13 cellular contexts compared by ENCODE assay signal in the genomic region with DNA sequence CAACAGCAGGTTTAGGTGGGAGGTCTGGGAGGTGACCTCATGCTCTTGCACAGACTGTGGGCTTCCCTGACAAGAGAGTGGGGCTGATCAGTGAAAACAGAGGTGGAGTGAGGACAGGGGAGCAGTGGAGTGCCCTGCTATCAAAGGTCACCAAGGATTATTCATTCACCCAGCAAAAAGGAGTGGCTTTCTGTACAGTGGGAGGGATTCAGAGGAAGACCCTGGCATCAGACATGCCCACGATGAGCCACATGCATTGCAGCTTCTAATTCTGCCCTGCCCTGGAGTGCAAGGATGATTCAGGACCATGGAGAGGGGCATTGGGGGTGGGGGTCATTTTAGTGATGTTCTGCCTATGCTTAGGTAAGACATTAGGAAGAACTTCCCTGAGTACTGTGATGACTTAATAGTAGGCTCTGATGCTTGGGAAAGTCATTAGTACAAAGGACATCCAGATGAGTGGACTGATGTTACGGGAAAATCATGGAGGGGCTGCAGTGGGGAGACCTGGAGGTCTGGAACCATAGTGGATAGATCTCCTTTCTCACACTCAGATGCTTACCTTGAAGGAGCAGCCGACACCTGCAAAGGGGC. TPM values are rescaled to one million over a fixed set of nuclear protein-coding genes. Genes with fewer than 3 reads are reported as not detected.
DNase-seq lines count a peak whose midpoint lies in the region; ATAC-seq and TF ChIP-seq lines count a peak whose summit lies in the region.
"Had no signal": no experiment of that assay in that cellular context is flagged by ENCODE, and none has a peak within 500 bp of the region (broad histone marks: within the 10 kb centered on the region; RNA-seq: fewer than 3 reads in every experiment).

No MANE protein-coding gene starts in this region.

- no peak overlapping the region for H3K14ac ChIP-seq in neuronal stem cell (ENCODE audit: low read length)

- WGBS in neuronal stem cell (ENCODE audit: extremely low coverage in 2 of 2, insufficient read length in 2 of 2, insufficient replicate concordance in 1 of 2), 2 donors, result no CpG with 5 or more reads among the region's 3 CpGs

- H2BK5ac ChIP-seq in neuronal stem cell (ENCODE audit: low read length), result no peak overlapping the region

- peak overlapping the region; percentile 99 for H3K27ac ChIP-seq in angular gyrus (ENCODE audit: low read depth, low read length)
- H3K27ac ChIP-seq in neuronal stem cell (replicated peaks; ENCODE audit: low read length), result no peak overlapping the region
- H3K27ac ChIP-seq: colonic mucosa had no signal

- no peak overlapping the region for H2BK15ac ChIP-seq in neuronal stem cell (ENCODE audit: low read length)

- H3K36me3 ChIP-seq in neuronal stem cell (replicated peaks in 1 of 2; ENCODE audit: control insufficient read depth in 2 of 2, insufficient read depth in 2 of 2, low read length in 2 of 2), result no peaks in the 10 kb centered on the region
- H3K36me3 ChIP-seq: colonic mucosa had no signal

- no peaks in the 10 kb centered on the region for H3K9me3 ChIP-seq in neuronal stem cell (replicated peaks in 1 of 2; ENCODE audit: control insufficient read depth in 2 of 2, insufficient read depth in 1 of 2, low read depth in 1 of 2, low read length in 2 of 2)
- H3K9me3 ChIP-seq: colonic mucosa had no signal

- H2BK120ac ChIP-seq in neuronal stem cell (ENCODE audit: low read depth, low read length), result no peak overlapping the region

- no peak overlapping the region for H4K91ac ChIP-seq in neuronal stem cell (ENCODE audit: low read depth, low read length, poor library complexity)

- 0 out of 3 replicates have a peak, but pooled peaks have one; percentile 23 for ATAC-seq in SK-N-SH treated with all-trans-retinoic acid at 6 μM for 48 hours
- ATAC-seq in HG02571 (IDR thresholded peaks at IDR 0.05; ENCODE audit: unreplicated experiment), result no peak

- DNase-seq in activated CD4-positive, alpha-beta T cell treated with anti-CD3 and anti-CD28 coated beads for 1 hour, result peak; percentile 29
- DNase-seq in activated CD4-positive, alpha-beta T cell treated with anti-CD3 and anti-CD28 coated beads, Interleukin-2, amount 50 U/mL, for 1 hour, result no peak
- DNase-seq in neuronal stem cell (ENCODE audit: low spot score), result peak; percentile 44
- DNase-seq in ureter (ENCODE audit: low spot score), result no peak
- no peak for DNase-seq in inferior parietal cortex (ENCODE audit: extremely low spot score)
- DNase-seq: 8988T, activated gamma-delta T cell treated with Interleukin-2 at 50 U/mL for 16 hours, colonic mucosa, immature natural killer cell, NCI-H2107 had no signal

- H3K9ac ChIP-seq in neuronal stem cell (ENCODE audit: low read depth, low read length, poor library complexity), result no peak overlapping the region

- no peak overlapping the region for H2BK12ac ChIP-seq in neuronal stem cell (ENCODE audit: low read length)

- H3K79me1 ChIP-seq in neuronal stem cell (ENCODE audit: low read depth, low read length), result no peaks in the 10 kb centered on the region

- H2AK5ac ChIP-seq in neuronal stem cell (ENCODE audit: low read depth, low read length), result no peak overlapping the region

- H3K4ac ChIP-seq in neuronal stem cell (ENCODE audit: low read length), result no peak overlapping the region

- no peak overlapping the region for H3K23ac ChIP-seq in neuronal stem cell (ENCODE audit: low read depth, low read length, poor library complexity)

- H3K4me1 ChIP-seq in neuronal stem cell (ENCODE audit: control insufficient read depth in 2 of 2, insufficient read depth in 1 of 2, low read depth in 1 of 2, low read length in 2 of 2), result no peaks in the 10 kb centered on the region
- H3K4me1 ChIP-seq: colonic mucosa had no signal

- H3K18ac ChIP-seq in neuronal stem cell (ENCODE audit: low read length), result no peak overlapping the region

- no peak overlapping the region for H4K8ac ChIP-seq in neuronal stem cell (ENCODE audit: low read depth, low read length)

- H2AFZ ChIP-seq in neuronal stem cell (ENCODE audit: low read length), result no peak overlapping the region

- H3K4me3 ChIP-seq in neuronal stem cell (ENCODE audit: low read length in 2 of 2), result no peak overlapping the region
- H3K4me3 ChIP-seq: colonic mucosa had no signal

- H3K4me2 ChIP-seq in neuronal stem cell (ENCODE audit: insufficient read depth, low read length, poor library complexity, severe bottlenecking), result no peak overlapping the region

- peaks cover 0 to 7% (median 2%) of the 10 kb centered on the region in 3 experiments for H3K27me3 ChIP-seq in neuronal stem cell (ENCODE audit: control insufficient read depth in 3 of 3, insufficient read depth in 3 of 3, low read depth in 1 of 3, low read length in 3 of 3)
- H3K27me3 ChIP-seq: colonic mucosa had no signal

TF ChIP-seq in SK-N-SH treated with all-trans-retinoic acid at 6 μM for 48 hours, 23 proteins besides CTCF, POLR2A, EP300 and RAD21:
- TF ChIP-seq CSDC2 (CRISPR knock-in tag; IDR thresholded peaks at IDR 0.05) (0 out of 2 replicates have a peak, but pooled peaks have one; percentile 83), ZFP3 (CRISPR knock-in tag; IDR thresholded peaks at IDR 0.05) (0 out of 2 replicates have a peak, but pooled peaks have one; percentile 22), ESRRG (CRISPR knock-in tag; IDR thresholded peaks at IDR 0.05) (no peak)
- TF ChIP-seq, protein P1, sequence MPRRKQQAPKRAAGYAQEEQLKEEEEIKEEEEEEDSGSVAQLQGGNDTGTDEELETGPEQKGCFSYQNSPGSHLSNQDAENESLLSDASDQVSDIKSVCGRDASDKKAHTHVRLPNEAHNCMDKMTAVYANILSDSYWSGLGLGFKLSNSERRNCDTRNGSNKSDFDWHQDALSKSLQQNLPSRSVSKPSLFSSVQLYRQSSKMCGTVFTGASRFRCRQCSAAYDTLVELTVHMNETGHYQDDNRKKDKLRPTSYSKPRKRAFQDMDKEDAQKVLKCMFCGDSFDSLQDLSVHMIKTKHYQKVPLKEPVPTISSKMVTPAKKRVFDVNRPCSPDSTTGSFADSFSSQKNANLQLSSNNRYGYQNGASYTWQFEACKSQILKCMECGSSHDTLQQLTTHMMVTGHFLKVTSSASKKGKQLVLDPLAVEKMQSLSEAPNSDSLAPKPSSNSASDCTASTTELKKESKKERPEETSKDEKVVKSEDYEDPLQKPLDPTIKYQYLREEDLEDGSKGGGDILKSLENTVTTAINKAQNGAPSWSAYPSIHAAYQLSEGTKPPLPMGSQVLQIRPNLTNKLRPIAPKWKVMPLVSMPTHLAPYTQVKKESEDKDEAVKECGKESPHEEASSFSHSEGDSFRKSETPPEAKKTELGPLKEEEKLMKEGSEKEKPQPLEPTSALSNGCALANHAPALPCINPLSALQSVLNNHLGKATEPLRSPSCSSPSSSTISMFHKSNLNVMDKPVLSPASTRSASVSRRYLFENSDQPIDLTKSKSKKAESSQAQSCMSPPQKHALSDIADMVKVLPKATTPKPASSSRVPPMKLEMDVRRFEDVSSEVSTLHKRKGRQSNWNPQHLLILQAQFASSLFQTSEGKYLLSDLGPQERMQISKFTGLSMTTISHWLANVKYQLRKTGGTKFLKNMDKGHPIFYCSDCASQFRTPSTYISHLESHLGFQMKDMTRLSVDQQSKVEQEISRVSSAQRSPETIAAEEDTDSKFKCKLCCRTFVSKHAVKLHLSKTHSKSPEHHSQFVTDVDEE (CRISPR knock-in tag; IDR thresholded peaks at IDR 0.05), result no peak

RNA-seq across cellular contexts. Expression of a gene that starts 12.8 kb away (rescaled TPM):
- 2.0 TPM for polyA plus RNA-seq in neuronal stem cell (2013, experiment 1 of 2)
- polyA plus RNA-seq in neuronal stem cell (2013, experiment 2 of 2), result 2.0 TPM
- total RNA-seq in ureter, result 10.0 TPM

RNA-seq across cellular contexts. Expression of a gene that starts 36.8 kb away (rescaled TPM):
- polyA plus RNA-seq in neuronal stem cell (2013, experiment 1 of 2), result 24.6 TPM
- 23.4 TPM for polyA plus RNA-seq in neuronal stem cell (2013, experiment 2 of 2)
- total RNA-seq in ureter, result 33.3 TPM

Comparison
In these comparisons a context has a peak if more than half of its experiments do, and no peak if none do; other contexts are left out.
1. DNase-seq: peak in activated CD4-positive, alpha-beta T cell treated with anti-CD3 and anti-CD28 coated beads for 1 hour (single experiment) and neuronal stem cell (single experiment); none in activated CD4-positive, alpha-beta T cell treated with anti-CD3 and anti-CD28 coated beads, Interleukin-2, amount 50 U/mL, for 1 hour (single experiment), ureter (single experiment) and inferior parietal cortex (single experiment).